In genomic region chr11:11189501-11189900, GRCh38 we compare ENCODE assay signal across 29 cellular contexts.
"Had no signal": no experiment of that assay in that cellular context is flagged by ENCODE, and none has a peak within 500 bp of the region (broad histone marks: within the 10 kb centered on the region; RNA-seq: fewer than 3 reads in every experiment).

No MANE protein-coding gene starts in this region.

- H3K27ac ChIP-seq: adrenal gland, body of pancreas, heart right ventricle, ovary, prostate gland, thoracic aorta, upper lobe of right lung, WERI-Rb-1 had no signal

- H3K4me1 Mint-ChIP-seq: activated CD4-positive, alpha-beta T cell treated with anti-CD3 and anti-CD28 coated beads, Interleukin-2, amount 10 ng/mL, durations not matched to agents 24 days and 14 days; activated naive CD8-positive, alpha-beta T cell treated with anti-CD3 and anti-CD28 coated beads for 36 hours; endodermal cell; naive B cell; stimulated activated effector memory CD8-positive, alpha-beta T cell treated with anti-CD3 and anti-CD28 coated beads, Interleukin-12 subunit alpha, Interleukin-12 subunit beta, amount 100 ng/mL, for 72 hours; T-helper 17 cell had no signal

- H3K4me1 ChIP-seq: adrenal gland, body of pancreas, prostate gland, upper lobe of right lung had no signal

- H3K4me3 ChIP-seq: adrenal gland, body of pancreas, heart right ventricle, lung, ovary, prostate gland, sigmoid colon, thoracic aorta, upper lobe of right lung had no signal

- H3K4me3 Mint-ChIP-seq: activated CD4-positive, alpha-beta memory T cell treated with anti-CD3 and anti-CD28 coated beads for 36 hours; activated CD4-positive, alpha-beta T cell treated with anti-CD3 and anti-CD28 coated beads, Interleukin-2, amount 10 ng/mL, durations not matched to agents 24 days and 14 days; activated naive CD4-positive, alpha-beta T cell treated with anti-CD3 and anti-CD28 coated beads for 36 hours; activated naive CD8-positive, alpha-beta T cell treated with anti-CD3 and anti-CD28 coated beads for 36 hours; activated T-helper 1 cell treated with anti-CD3 and anti-CD28 coated beads, Interleukin-12 subunit alpha, Interleukin-12 subunit beta, Interleukin-2, Interleukin-4 antibody, amounts not matched to agents 30 ng/mL and 10 ng/mL and 1 ng/mL, durations not matched to agents 14 hours and 24 hours and 36 hours; endodermal cell; naive B cell; stimulated activated effector memory CD8-positive, alpha-beta T cell treated with anti-CD3 and anti-CD28 coated beads, Interleukin-12 subunit alpha, Interleukin-12 subunit beta, amount 100 ng/mL, for 72 hours; stimulated activated naive CD8-positive, alpha-beta T cell treated with anti-CD3 and anti-CD28 coated beads, Interleukin-15, Interleukin-2, amounts not matched to agents 100 ng/mL and 50 ng/mL, for 24 hours; T-helper 17 cell had no signal

- H3K27me3 Mint-ChIP-seq: activated naive CD8-positive, alpha-beta T cell treated with anti-CD3 and anti-CD28 coated beads for 36 hours had no signal

- H3K27me3 ChIP-seq: adrenal gland, body of pancreas, heart right ventricle, ovary, sigmoid colon, upper lobe of right lung had no signal

- H3K36me3 Mint-ChIP-seq: activated naive CD8-positive, alpha-beta T cell treated with anti-CD3 and anti-CD28 coated beads for 36 hours; stimulated activated effector memory CD8-positive, alpha-beta T cell treated with anti-CD3 and anti-CD28 coated beads, Interleukin-12 subunit alpha, Interleukin-12 subunit beta, amount 100 ng/mL, for 72 hours had no signal

- H3K9me3 ChIP-seq: body of pancreas, ovary, prostate gland, upper lobe of right lung had no signal

- DNase-seq: activated CD4-positive, alpha-beta memory T cell treated with anti-CD3 and anti-CD28 coated beads for 36 hours; activated CD4-positive, alpha-beta T cell treated with anti-CD3 and anti-CD28 coated beads, Interleukin-2, amount 10 ng/mL, durations not matched to agents 24 days and 14 days; activated CD8-positive, alpha-beta memory T cell treated with anti-CD3 and anti-CD28 coated beads, Interleukin-2, amount 50 U/mL, for 4 hours; activated effector memory CD4-positive, alpha-beta T cell treated with anti-CD3 and anti-CD28 coated beads, Interleukin-2, amount 50 U/mL, for 16 hours; activated naive CD4-positive, alpha-beta T cell treated with anti-CD3 and anti-CD28 coated beads for 36 hours; activated naive CD8-positive, alpha-beta T cell treated with anti-CD3 and anti-CD28 coated beads for 36 hours; activated T-cell treated with anti-CD3 and anti-CD28 coated beads, Interleukin-2, amount 50 U/mL, for 1 hour; adrenal gland; aorta; body of pancreas; endodermal cell; foreskin fibroblast; heart right ventricle; kidney glomerular epithelial cell; naive B cell; ovary; sigmoid colon; small intestine; stimulated activated CD4-positive, alpha-beta T cell treated with anti-CD3 and anti-CD28 coated beads, Interleukin-4, amount 100 ng/mL, for 24 hours; T-helper 17 cell; T1000; upper lobe of right lung; WERI-Rb-1 had no signal

- H3K27ac Mint-ChIP-seq: activated CD4-positive, alpha-beta memory T cell treated with anti-CD3 and anti-CD28 coated beads for 36 hours; activated CD4-positive, alpha-beta T cell treated with anti-CD3 and anti-CD28 coated beads, Interleukin-2, amount 10 ng/mL, durations not matched to agents 24 days and 14 days; activated naive CD4-positive, alpha-beta T cell treated with anti-CD3 and anti-CD28 coated beads for 36 hours; activated naive CD8-positive, alpha-beta T cell treated with anti-CD3 and anti-CD28 coated beads for 36 hours; activated T-helper 1 cell treated with anti-CD3 and anti-CD28 coated beads, Interleukin-12 subunit alpha, Interleukin-12 subunit beta, Interleukin-2, Interleukin-4 antibody, amounts not matched to agents 30 ng/mL and 10 ng/mL and 1 ng/mL, durations not matched to agents 14 hours and 24 hours and 36 hours; endodermal cell; naive B cell; stimulated activated effector memory CD8-positive, alpha-beta T cell treated with anti-CD3 and anti-CD28 coated beads, Interleukin-12 subunit alpha, Interleukin-12 subunit beta, amount 100 ng/mL, for 72 hours; stimulated activated naive CD8-positive, alpha-beta T cell treated with anti-CD3 and anti-CD28 coated beads, Interleukin-15, Interleukin-2, amounts not matched to agents 100 ng/mL and 50 ng/mL, for 24 hours; T-helper 17 cell had no signal

- H3K36me3 ChIP-seq: adrenal gland, heart right ventricle, ovary, prostate gland, sigmoid colon, thoracic aorta, upper lobe of right lung, WERI-Rb-1 had no signal
